Comparison of ENCODE assay signal across 1 cellular context in the genomic region with DNA sequence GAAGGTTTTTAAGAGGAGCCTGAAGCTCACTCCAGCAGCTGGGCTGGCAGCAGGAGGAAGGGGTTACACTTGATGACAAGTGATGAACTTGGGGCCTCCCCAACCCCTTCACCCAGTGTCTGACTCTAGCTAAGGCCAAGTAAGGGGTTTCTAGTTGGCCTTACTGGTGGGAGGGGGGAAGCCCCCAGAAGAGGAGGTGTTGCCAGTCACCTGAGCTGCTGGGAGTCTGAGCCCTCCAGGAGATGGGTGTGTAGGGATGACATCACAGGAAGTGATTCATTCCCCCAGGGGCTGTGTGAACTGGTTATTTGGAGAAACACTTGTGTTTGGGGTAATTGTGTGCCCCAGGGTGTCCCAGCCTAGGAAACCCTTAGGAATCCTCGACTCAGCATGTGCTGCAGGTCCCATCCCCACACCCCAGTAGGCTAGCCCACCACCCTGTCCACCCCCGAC.
TF ChIP-seq lines count a peak whose summit lies in the region.

No MANE protein-coding gene starts in this region.

TF ChIP-seq in IMR-90, 13 proteins besides CTCF, POLR2A, EP300 and RAD21 (continued from another document):
- TF ChIP-seq, protein P1, sequence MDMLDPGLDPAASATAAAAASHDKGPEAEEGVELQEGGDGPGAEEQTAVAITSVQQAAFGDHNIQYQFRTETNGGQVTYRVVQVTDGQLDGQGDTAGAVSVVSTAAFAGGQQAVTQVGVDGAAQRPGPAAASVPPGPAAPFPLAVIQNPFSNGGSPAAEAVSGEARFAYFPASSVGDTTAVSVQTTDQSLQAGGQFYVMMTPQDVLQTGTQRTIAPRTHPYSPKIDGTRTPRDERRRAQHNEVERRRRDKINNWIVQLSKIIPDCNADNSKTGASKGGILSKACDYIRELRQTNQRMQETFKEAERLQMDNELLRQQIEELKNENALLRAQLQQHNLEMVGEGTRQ (IDR thresholded peaks at IDR 0.05; ENCODE audit: low read depth, low read length): no peak
- no peak for TF ChIP-seq MAFK (IDR thresholded peaks at IDR 0.05; ENCODE audit: low read depth, low read length)
- 0 out of 2 replicates have a peak, but pooled peaks have one; percentile 49 for TF ChIP-seq FOS (IDR thresholded peaks at IDR 0.05; ENCODE audit: low read depth, low read length)
- TF ChIP-seq NFE2L2 (IDR thresholded peaks at IDR 0.05; ENCODE audit: low read depth, low read length): no peak
